Comparison of ENCODE assay signal across 1 cellular context in the genomic region with DNA sequence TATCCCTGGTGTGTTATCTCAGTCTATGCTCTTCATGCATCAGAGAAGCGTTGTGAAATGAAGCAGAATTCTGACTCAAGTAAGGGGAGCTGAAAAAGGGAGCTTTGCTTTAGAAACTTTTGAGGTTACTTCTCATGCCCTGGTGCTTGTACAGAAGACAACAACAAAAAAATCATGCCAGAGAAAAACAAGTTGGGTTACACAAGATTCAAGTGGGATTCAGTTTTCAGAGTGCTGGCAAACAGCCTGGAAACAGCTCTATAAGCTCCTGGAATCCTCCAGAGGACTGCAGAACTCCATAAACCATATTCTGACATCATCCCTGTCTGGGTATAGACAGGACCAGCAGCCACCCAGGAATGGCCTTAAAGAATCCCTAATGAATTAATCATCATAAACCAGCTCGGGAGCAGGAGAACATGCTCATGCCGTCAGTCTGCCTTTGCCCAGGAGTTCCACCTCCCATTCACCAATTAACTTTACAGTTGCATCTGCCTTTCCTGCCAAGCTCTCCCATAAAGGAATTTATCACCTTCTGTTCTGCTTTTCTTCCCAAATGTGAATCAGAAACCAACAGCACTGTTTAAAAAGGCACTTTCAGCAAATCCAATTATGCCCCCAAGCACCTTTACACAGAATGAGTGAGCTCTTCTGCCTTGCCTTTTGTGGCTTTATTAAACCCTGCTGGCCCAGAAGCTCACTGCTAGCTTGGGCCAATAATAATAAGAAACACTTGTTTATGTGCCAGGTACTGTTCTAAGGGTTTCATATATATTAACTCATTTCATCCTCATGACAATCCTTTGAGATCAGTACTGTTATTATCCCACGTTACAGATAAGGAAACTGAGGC.
A peak's percentile ranks its signal among the peaks of the same experiment; 100 is the strongest.
TF ChIP-seq lines count a peak whose summit lies in the region.

No MANE protein-coding gene starts in this region.

TF ChIP-seq in HEK293, 187 proteins besides CTCF, POLR2A, EP300 and RAD21 (continued from another document):
- TF ChIP-seq, protein P1, sequence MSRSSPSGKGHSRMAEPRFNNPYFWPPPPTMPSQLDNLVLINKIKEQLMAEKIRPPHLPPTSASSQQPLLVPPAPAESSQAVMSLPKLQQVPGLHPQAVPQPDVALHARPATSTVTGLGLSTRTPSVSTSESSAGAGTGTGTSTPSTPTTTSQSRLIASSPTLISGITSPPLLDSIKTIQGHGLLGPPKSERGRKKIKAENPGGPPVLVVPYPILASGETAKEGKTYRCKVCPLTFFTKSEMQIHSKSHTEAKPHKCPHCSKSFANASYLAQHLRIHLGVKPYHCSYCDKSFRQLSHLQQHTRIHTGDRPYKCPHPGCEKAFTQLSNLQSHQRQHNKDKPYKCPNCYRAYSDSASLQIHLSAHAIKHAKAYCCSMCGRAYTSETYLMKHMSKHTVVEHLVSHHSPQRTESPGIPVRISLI (tag by site-specific recombination; IDR thresholded peaks at IDR 0.05): 0 out of 2 replicates have a peak, but pooled peaks have one; percentile 32
- peak; percentile 90 for TF ChIP-seq ZEB2 (tag by site-specific recombination; IDR thresholded peaks at IDR 0.05)
